Comparison of ENCODE assay signal across 8 cellular contexts in the genomic region with DNA sequence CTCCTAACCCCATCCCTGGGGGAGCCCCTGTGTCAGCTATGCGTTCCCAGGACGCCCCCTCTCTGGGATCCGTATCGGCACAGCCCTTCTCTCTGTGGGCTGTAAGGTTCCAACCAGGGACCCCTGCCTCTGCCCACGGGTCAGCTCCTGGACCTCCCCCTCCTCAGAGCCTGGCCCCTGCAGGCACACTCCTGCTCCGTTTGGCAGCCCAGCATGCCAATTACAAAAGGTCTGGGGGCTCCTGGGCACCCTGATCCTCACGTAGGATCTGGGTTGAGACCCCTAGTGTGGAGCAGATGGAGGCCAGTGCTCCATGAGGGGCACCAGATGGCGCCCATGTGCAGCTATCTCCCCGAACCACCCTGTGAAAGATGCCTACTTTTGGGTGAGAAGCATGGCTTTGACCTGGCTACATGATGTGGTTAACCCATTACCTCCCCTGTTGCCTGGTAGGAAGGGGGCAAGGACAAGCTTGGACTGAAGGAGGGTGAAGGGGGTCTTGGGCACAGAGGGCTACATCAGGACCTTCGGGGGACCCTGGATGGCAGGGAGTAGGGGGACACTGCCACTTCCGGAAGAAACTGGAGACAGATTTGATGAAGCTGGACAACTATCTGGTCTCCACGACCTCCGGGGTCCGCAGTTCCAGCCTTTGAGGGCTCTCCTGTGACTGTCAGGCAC. TPM values are rescaled to one million over a fixed set of nuclear protein-coding genes. Genes with fewer than 3 reads are reported as not detected.
A peak's percentile ranks its signal among the peaks of the same experiment; 100 is the strongest.
DNase-seq lines count a peak whose midpoint lies in the region; TF ChIP-seq lines count a peak whose summit lies in the region.
"Had no signal": no experiment of that assay in that cellular context is flagged by ENCODE, and none has a peak within 500 bp of the region (broad histone marks: within the 10 kb centered on the region; RNA-seq: fewer than 3 reads in every experiment).

No MANE protein-coding gene starts in this region.

- intact Hi-C loops in activated T-helper 1 cell treated with anti-CD3 and anti-CD28 coated beads, Interleukin-12 subunit alpha, Interleukin-12 subunit beta, Interleukin-2, Interleukin-4 antibody, amounts not matched to agents 30 ng/mL and 10 ng/mL and 1 ng/mL, durations not matched to agents 14 hours and 24 hours and 36 hours (cut with micrococcal nuclease), result loop anchor here (1.0 to 5.0 kb wide), 10 partner anchors 15 to 755 kb away; partner anchors contain the start of genes DDX21, FAM241B, KIFBP and SUPV3L1
- intact Hi-C loops in vagina (cut with DNase I), result no loop called here

- TF ChIP-seq POLR2A in vagina (IDR thresholded peaks at IDR 0.05), result no peak

- H3K36me3 ChIP-seq in kidney epithelial cell (ENCODE audit: control insufficient read depth, insufficient read depth, low read length), result no peaks in the 10 kb centered on the region
- H3K36me3 ChIP-seq in vagina, result no peaks in the 10 kb centered on the region

- no peaks in the 10 kb centered on the region for H3K9me3 Mint-ChIP-seq in activated T-helper 1 cell treated with anti-CD3 and anti-CD28 coated beads, Interleukin-12 subunit alpha, Interleukin-12 subunit beta, Interleukin-2, Interleukin-4 antibody, amounts not matched to agents 30 ng/mL and 10 ng/mL and 1 ng/mL, durations not matched to agents 14 hours and 24 hours and 36 hours

- H3K4me1 ChIP-seq in vagina, result peaks cover 57% of the 10 kb centered on the region

- peaks cover 9% of the 10 kb centered on the region for H3K36me3 Mint-ChIP-seq in activated T-helper 1 cell treated with anti-CD3 and anti-CD28 coated beads, Interleukin-12 subunit alpha, Interleukin-12 subunit beta, Interleukin-2, Interleukin-4 antibody, amounts not matched to agents 30 ng/mL and 10 ng/mL and 1 ng/mL, durations not matched to agents 14 hours and 24 hours and 36 hours (ENCODE audit: low read depth)

- H3K4me3 Mint-ChIP-seq in activated T-helper 1 cell treated with anti-CD3 and anti-CD28 coated beads, Interleukin-12 subunit alpha, Interleukin-12 subunit beta, Interleukin-2, Interleukin-4 antibody, amounts not matched to agents 30 ng/mL and 10 ng/mL and 1 ng/mL, durations not matched to agents 14 hours and 24 hours and 36 hours, result peak overlapping the region; percentile 79

- peak overlapping the region; percentile 89 for H3K27ac ChIP-seq in vagina

- no peaks in the 10 kb centered on the region for H3K27me3 Mint-ChIP-seq in activated T-helper 1 cell treated with anti-CD3 and anti-CD28 coated beads, Interleukin-12 subunit alpha, Interleukin-12 subunit beta, Interleukin-2, Interleukin-4 antibody, amounts not matched to agents 30 ng/mL and 10 ng/mL and 1 ng/mL, durations not matched to agents 14 hours and 24 hours and 36 hours (ENCODE audit: insufficient read depth)

- H3K9me3 ChIP-seq in vagina, result no peaks in the 10 kb centered on the region

- DNase-seq in GDM1 (lab: John Stamatoyannopoulos, UW) (peak; percentile 49), LHCN-M2 (ENCODE audit: low read depth) (peak; percentile 32), kidney epithelial cell (ENCODE audit: low read depth) (no peak), vagina (ENCODE audit: extremely low spot score in 2 of 2) (no peak), NCI-H187 (lab: John Stamatoyannopoulos, UW) (no peak), pons (ENCODE audit: low spot score) (no peak)
- DNase-seq in activated T-helper 1 cell treated with anti-CD3 and anti-CD28 coated beads, Interleukin-12 subunit alpha, Interleukin-12 subunit beta, Interleukin-2, Interleukin-4 antibody, amounts not matched to agents 30 ng/mL and 10 ng/mL and 1 ng/mL, durations not matched to agents 14 hours and 24 hours and 36 hours (ENCODE audit: low spot score), result no peak

- peak; percentile 23 for TF ChIP-seq CTCF in kidney epithelial cell (IDR thresholded peaks at IDR 0.05; ENCODE audit: insufficient read depth, low read length, poor library complexity, severe bottlenecking)
- TF ChIP-seq CTCF in vagina (IDR thresholded peaks at IDR 0.05), result peak in 1 of 3 experiments; percentile 6

- H3K27ac Mint-ChIP-seq in activated T-helper 1 cell treated with anti-CD3 and anti-CD28 coated beads, Interleukin-12 subunit alpha, Interleukin-12 subunit beta, Interleukin-2, Interleukin-4 antibody, amounts not matched to agents 30 ng/mL and 10 ng/mL and 1 ng/mL, durations not matched to agents 14 hours and 24 hours and 36 hours, result no peak overlapping the region

- H3K4me3 ChIP-seq in kidney epithelial cell (ENCODE audit: low read depth, low read length) (no peak overlapping the region), vagina (peak overlapping the region in 1 of 2 donors; percentile 37)

- peaks cover 24% of the 10 kb centered on the region for H3K4me1 Mint-ChIP-seq in activated T-helper 1 cell treated with anti-CD3 and anti-CD28 coated beads, Interleukin-12 subunit alpha, Interleukin-12 subunit beta, Interleukin-2, Interleukin-4 antibody, amounts not matched to agents 30 ng/mL and 10 ng/mL and 1 ng/mL, durations not matched to agents 14 hours and 24 hours and 36 hours (ENCODE audit: low read depth)

- H3K27me3 ChIP-seq in kidney epithelial cell (ENCODE audit: control insufficient read depth, insufficient read depth, low read length) (no peaks in the 10 kb centered on the region), vagina (no peaks in the 10 kb centered on the region)

RNA-seq across cellular contexts. Expression of gene TACR2, which starts 9.0 kb away (rescaled TPM):
- total RNA-seq in LHCN-M2 (2014; rRNA removed) (0.29 TPM in 1 of 2 replicates, not detected in the other), kidney epithelial cell (0.27 TPM in 1 of 2 replicates, not detected in the other), vagina (6.1 TPM)
- 0.77 TPM for polyA plus RNA-seq in LHCN-M2 (2012)
- not detected in 2 replicates for total RNA-seq in activated T-helper 1 cell treated with anti-CD3 and anti-CD28 coated beads, Interleukin-12 subunit alpha, Interleukin-12 subunit beta, Interleukin-2, Interleukin-4 antibody, amounts not matched to agents 30 ng/mL and 10 ng/mL and 1 ng/mL, durations not matched to agents 14 hours and 24 hours and 36 hours
- total RNA-seq: T-helper 1 cell treated with Interleukin-12 subunit alpha and Interleukin-12 subunit beta and Interleukin-4 antibody, amounts not matched to agents 30 ng/mL and 1 ng/mL, for 36 hours had no signal

RNA-seq across cellular contexts. Expression of gene TSPAN15, which starts 43.5 kb away (rescaled TPM):
- total RNA-seq in LHCN-M2 (2014; rRNA removed), result 1.5 and 2.0 TPM in 2 replicates
- polyA plus RNA-seq in LHCN-M2 (2012), result 2.4 TPM
- total RNA-seq in activated T-helper 1 cell treated with anti-CD3 and anti-CD28 coated beads, Interleukin-12 subunit alpha, Interleukin-12 subunit beta, Interleukin-2, Interleukin-4 antibody, amounts not matched to agents 30 ng/mL and 10 ng/mL and 1 ng/mL, durations not matched to agents 14 hours and 24 hours and 36 hours, result 1.6 and 2.7 TPM in 2 replicates
- 19.4 and 22.4 TPM in 2 replicates for total RNA-seq in kidney epithelial cell
- total RNA-seq in vagina, result 26.5 TPM

Comparison
In these comparisons a context has a peak if more than half of its experiments do, and no peak if none do; other contexts are left out.
1. DNase-seq: peak in GDM1 (single experiment) and LHCN-M2 (single experiment); none in activated T-helper 1 cell treated with anti-CD3 and anti-CD28 coated beads, Interleukin-12 subunit alpha, Interleukin-12 subunit beta, Interleukin-2, Interleukin-4 antibody, amounts not matched to agents 30 ng/mL and 10 ng/mL and 1 ng/mL, durations not matched to agents 14 hours and 24 hours and 36 hours (single experiment), kidney epithelial cell (single experiment), vagina (0 of 2), NCI-H187 (0 of 2) and pons (single experiment).